Comparison of ENCODE assay signal across 13 cellular contexts in genomic region chr15:60074181-60074885, GRCh38.
DNase-seq lines count a peak whose midpoint lies in the region; ATAC-seq, FAIRE-seq and TF ChIP-seq lines count a peak whose summit lies in the region.
"Had no signal": no experiment of that assay in that cellular context is flagged by ENCODE, and none has a peak within 500 bp of the region (broad histone marks: within the 10 kb centered on the region; RNA-seq: fewer than 3 reads in every experiment).

No MANE protein-coding gene starts in this region.

- H3K4me1 ChIP-seq in body of pancreas (no peaks in the 10 kb centered on the region), mucosa of descending colon (ENCODE audit: low read depth) (no peaks in the 10 kb centered on the region)
- H3K4me1 ChIP-seq: Peyer's patch, psoas muscle had no signal

- H3K4me1 Mint-ChIP-seq in activated T-helper 1 cell treated with anti-CD3 and anti-CD28 coated beads, Interleukin-12 subunit alpha, Interleukin-12 subunit beta, Interleukin-2, Interleukin-4 antibody, amounts not matched to agents 30 ng/mL and 10 ng/mL and 1 ng/mL, durations not matched to agents 14 hours and 24 hours and 36 hours (ENCODE audit: low read depth) = peaks cover 49% of the 10 kb centered on the region

- H3K27ac Mint-ChIP-seq in activated T-helper 1 cell treated with anti-CD3 and anti-CD28 coated beads, Interleukin-12 subunit alpha, Interleukin-12 subunit beta, Interleukin-2, Interleukin-4 antibody, amounts not matched to agents 30 ng/mL and 10 ng/mL and 1 ng/mL, durations not matched to agents 14 hours and 24 hours and 36 hours = no peak overlapping the region

- intact Hi-C loops in body of pancreas (cut with DNase I) = no loop called here
- intact Hi-C loops in mucosa of descending colon (cut with DNase I, micrococcal nuclease) = no loop called here
- intact Hi-C loops in activated T-helper 1 cell treated with anti-CD3 and anti-CD28 coated beads, Interleukin-12 subunit alpha, Interleukin-12 subunit beta, Interleukin-2, Interleukin-4 antibody, amounts not matched to agents 30 ng/mL and 10 ng/mL and 1 ng/mL, durations not matched to agents 14 hours and 24 hours and 36 hours (cut with micrococcal nuclease) = no loop called here

- H3K36me3 Mint-ChIP-seq in activated T-helper 1 cell treated with anti-CD3 and anti-CD28 coated beads, Interleukin-12 subunit alpha, Interleukin-12 subunit beta, Interleukin-2, Interleukin-4 antibody, amounts not matched to agents 30 ng/mL and 10 ng/mL and 1 ng/mL, durations not matched to agents 14 hours and 24 hours and 36 hours (ENCODE audit: low read depth) = no peaks in the 10 kb centered on the region

- WGBS in body of pancreas, 2 donors = 54 to 58% methylated on average over 6 of the region's 6 CpGs

- TF ChIP-seq POLR2A in body of pancreas (IDR thresholded peaks at IDR 0.05) (no peak), GM12891 (IDR thresholded peaks at IDR 0.05; ENCODE audit: low read depth, low read length) (no peak)

- no peak overlapping the region for H3K27ac ChIP-seq in body of pancreas
- H3K27ac ChIP-seq: Peyer's patch, psoas muscle had no signal

- H3K36me3 ChIP-seq in body of pancreas (replicated peaks in 1 of 2; ENCODE audit: insufficient read depth in 1 of 2, low read depth in 2 of 2) = no peaks in the 10 kb centered on the region
- no peaks in the 10 kb centered on the region for H3K36me3 ChIP-seq in mucosa of descending colon (ENCODE audit: low read depth)
- H3K36me3 ChIP-seq: Peyer's patch had no signal

- ATAC-seq in body of pancreas = no peak
- ATAC-seq in mucosa of descending colon = peak; percentile 75
- no peak for ATAC-seq in HG03280 (IDR thresholded peaks at IDR 0.05; ENCODE audit: unreplicated experiment)
- no peak for ATAC-seq in SK-N-SH treated with all-trans-retinoic acid at 6 μM for 48 hours
- ATAC-seq: psoas muscle had no signal

- peaks cover 5% of the 10 kb centered on the region for H3K27me3 Mint-ChIP-seq in activated T-helper 1 cell treated with anti-CD3 and anti-CD28 coated beads, Interleukin-12 subunit alpha, Interleukin-12 subunit beta, Interleukin-2, Interleukin-4 antibody, amounts not matched to agents 30 ng/mL and 10 ng/mL and 1 ng/mL, durations not matched to agents 14 hours and 24 hours and 36 hours (ENCODE audit: insufficient read depth)

- no peaks in the 10 kb centered on the region for H3K27me3 ChIP-seq in body of pancreas
- H3K27me3 ChIP-seq: Peyer's patch had no signal

- H3K4me3 ChIP-seq in body of pancreas (no peak overlapping the region), mucosa of descending colon (no peak overlapping the region)
- H3K4me3 ChIP-seq: Peyer's patch, psoas muscle had no signal

- H3K9me3 ChIP-seq in body of pancreas (no peaks in the 10 kb centered on the region), mucosa of descending colon (no peaks in the 10 kb centered on the region)
- H3K9me3 ChIP-seq: Peyer's patch, psoas muscle had no signal

- DNase-seq in ELR (ENCODE audit: low read depth) = peak; percentile 35
- DNase-seq in NCI-H146 (lab: John Stamatoyannopoulos, UW) = peak; percentile 89
- DNase-seq in body of pancreas = peak in 3 of 4 donors; percentile 20 to 35 (median 32)
- peak in 1 of 3 donors; percentile 28 for DNase-seq in mucosa of descending colon
- DNase-seq in activated T-helper 1 cell treated with anti-CD3 and anti-CD28 coated beads, Interleukin-12 subunit alpha, Interleukin-12 subunit beta, Interleukin-2, Interleukin-4 antibody, amounts not matched to agents 30 ng/mL and 10 ng/mL and 1 ng/mL, durations not matched to agents 14 hours and 24 hours and 36 hours (ENCODE audit: low spot score) = no peak
- no peak for DNase-seq in GM12891 (ENCODE audit: insufficient read length, low spot score)
- DNase-seq: activated CD8-positive, alpha-beta memory T cell treated with anti-CD3 and anti-CD28 coated beads, Interleukin-2, amount 50 U/mL, for 4 hours; effector memory CD4-positive, alpha-beta T cell; Peyer's patch; psoas muscle; stimulated activated CD4-positive, alpha-beta T cell treated with anti-CD3 and anti-CD28 coated beads, Interleukin-4, amount 100 ng/mL, for 1 hour had no signal

- FAIRE-seq in GM12891 (lab: Jason Lieb, UNC) = no peak

- TF ChIP-seq CTCF in body of pancreas (IDR thresholded peaks at IDR 0.05) (no peak), mucosa of descending colon (IDR thresholded peaks at IDR 0.05) (no peak)

- H3K4me3 Mint-ChIP-seq in activated T-helper 1 cell treated with anti-CD3 and anti-CD28 coated beads, Interleukin-12 subunit alpha, Interleukin-12 subunit beta, Interleukin-2, Interleukin-4 antibody, amounts not matched to agents 30 ng/mL and 10 ng/mL and 1 ng/mL, durations not matched to agents 14 hours and 24 hours and 36 hours = no peak overlapping the region

- peaks cover 3% of the 10 kb centered on the region for H3K9me3 Mint-ChIP-seq in activated T-helper 1 cell treated with anti-CD3 and anti-CD28 coated beads, Interleukin-12 subunit alpha, Interleukin-12 subunit beta, Interleukin-2, Interleukin-4 antibody, amounts not matched to agents 30 ng/mL and 10 ng/mL and 1 ng/mL, durations not matched to agents 14 hours and 24 hours and 36 hours

TF ChIP-seq in GM12891, 5 proteins besides CTCF, POLR2A, EP300 and RAD21:
- TF ChIP-seq TAF1 (IDR thresholded peaks at IDR 0.05; ENCODE audit: low read depth, low read length) (no peak), POLR2AphosphoS5 (IDR thresholded peaks at IDR 0.05; ENCODE audit: low read depth, low read length) (no peak), SPI1 (IDR thresholded peaks at IDR 0.05; ENCODE audit: low read depth, low read length) (no peak), POU2F2 (IDR thresholded peaks at IDR 0.05; ENCODE audit: low read depth, low read length) (no peak), PAX5 (IDR thresholded peaks at IDR 0.05; ENCODE audit: insufficient read depth, low read length, severe bottlenecking) (no peak)

TF ChIP-seq in SK-N-SH treated with all-trans-retinoic acid at 6 μM for 48 hours, 23 proteins besides CTCF, POLR2A, EP300 and RAD21 (continues in another document):
- TF ChIP-seq ZFP30 (CRISPR knock-in tag; IDR thresholded peaks at IDR 0.05) (no peak), ZNF8 (CRISPR knock-in tag; IDR thresholded peaks at IDR 0.05) (no peak), SNAI2 (CRISPR knock-in tag; IDR thresholded peaks at IDR 0.05) (no peak), OSR1 (CRISPR knock-in tag; IDR thresholded peaks at IDR 0.05) (no peak), PPARA (CRISPR knock-in tag; IDR thresholded peaks at IDR 0.05; ENCODE audit: borderline replicate concordance) (no peak), ISL1 (CRISPR knock-in tag; IDR thresholded peaks at IDR 0.05) (no peak), ARNTL (CRISPR knock-in tag; IDR thresholded peaks at IDR 0.05; ENCODE audit: borderline replicate concordance, low read depth) (no peak), CSRNP3 (CRISPR knock-in tag; IDR thresholded peaks at IDR 0.05) (no peak), BACH2 (CRISPR knock-in tag; IDR thresholded peaks at IDR 0.05; ENCODE audit: borderline replicate concordance) (no peak), CREB5 (CRISPR knock-in tag; IDR thresholded peaks at IDR 0.05; ENCODE audit: low read depth) (no peak), ZFP3 (CRISPR knock-in tag; IDR thresholded peaks at IDR 0.05) (no peak), TSHZ2 (CRISPR knock-in tag; IDR thresholded peaks at IDR 0.05) (no peak), GLIS3 (CRISPR knock-in tag; IDR thresholded peaks at IDR 0.05) (no peak)

Comparison
In these comparisons a context has a peak if more than half of its experiments do, and no peak if none do; other contexts are left out.
1. DNase-seq: peak in ELR (single experiment), NCI-H146 (single experiment) and body of pancreas (3 of 4); none in activated T-helper 1 cell treated with anti-CD3 and anti-CD28 coated beads, Interleukin-12 subunit alpha, Interleukin-12 subunit beta, Interleukin-2, Interleukin-4 antibody, amounts not matched to agents 30 ng/mL and 10 ng/mL and 1 ng/mL, durations not matched to agents 14 hours and 24 hours and 36 hours (single experiment) and GM12891 (single experiment).